Comparison of ENCODE assay signal across 26 cellular contexts in genomic region chr1:167532375-167532774, GRCh38. TPM values are rescaled to one million over a fixed set of nuclear protein-coding genes. Genes with fewer than 3 reads are reported as not detected.
A peak's percentile ranks its signal among the peaks of the same experiment; 100 is the strongest.
DNase-seq lines count a peak whose midpoint lies in the region; ATAC-seq and TF ChIP-seq lines count a peak whose summit lies in the region.
"Had no signal": no experiment of that assay in that cellular context is flagged by ENCODE, and none has a peak within 500 bp of the region (broad histone marks: within the 10 kb centered on the region; RNA-seq: fewer than 3 reads in every experiment).

No MANE protein-coding gene starts in this region.

- H3K9me3 ChIP-seq in hepatocyte (ENCODE audit: low read depth), result no peaks in the 10 kb centered on the region
- H3K9me3 ChIP-seq: BLaER1, SJCRH30 had no signal

- H3K9me3 Mint-ChIP-seq in activated T-cell treated with anti-CD3 and anti-CD28 coated beads, Interleukin-2, amount 50 U/mL, for 72 hours, result no peaks in the 10 kb centered on the region
- H3K9me3 Mint-ChIP-seq in nephron (no peaks in the 10 kb centered on the region), Calu3 (ENCODE audit: low read depth, unreplicated experiment) (no peaks in the 10 kb centered on the region)
- H3K9me3 Mint-ChIP-seq: CD4-positive, alpha-beta memory T cell had no signal

- H3K27ac ChIP-seq in hepatocyte, result peak overlapping the region; percentile 75
- H3K27ac ChIP-seq: 22Rv1, BLaER1, SJCRH30 had no signal

- peaks cover 10% of the 10 kb centered on the region for H3K4me1 ChIP-seq in hepatocyte (ENCODE audit: insufficient read depth)
- H3K4me1 ChIP-seq: BLaER1 had no signal

- intact Hi-C loops in Calu3 (cut with micrococcal nuclease; ENCODE audit: unreplicated experiment), result loop anchor here (2.0 to 5.0 kb wide), 4 partner anchors 85 to 622 kb away; no protein-coding TSS in a partner anchor

- H3K27me3 Mint-ChIP-seq in activated T-cell treated with anti-CD3 and anti-CD28 coated beads, Interleukin-2, amount 50 U/mL, for 72 hours (ENCODE audit: low read depth), result no peaks in the 10 kb centered on the region
- H3K27me3 Mint-ChIP-seq in nephron (ENCODE audit: low read depth), result peaks cover 3% of the 10 kb centered on the region
- no peaks in the 10 kb centered on the region for H3K27me3 Mint-ChIP-seq in Calu3 (ENCODE audit: unreplicated experiment)
- H3K27me3 Mint-ChIP-seq: CD4-positive, alpha-beta memory T cell had no signal

- no peaks in the 10 kb centered on the region for H3K27me3 ChIP-seq in hepatocyte
- H3K27me3 ChIP-seq: BLaER1, SJCRH30 had no signal

- no peak overlapping the region for H3K4me3 ChIP-seq in hepatocyte
- H3K4me3 ChIP-seq: BLaER1, SJCRH30 had no signal

- BruUV-seq in Calu3 (replicated peaks; lab: Mats Ljungman, UMichigan), result no TSS peak

- H4K20me1 ChIP-seq in hepatocyte (ENCODE audit: insufficient read depth, poor library complexity, severe bottlenecking), result no peaks in the 10 kb centered on the region
- H4K20me1 ChIP-seq: BLaER1 had no signal

- no peaks in the 10 kb centered on the region for H3K36me3 Mint-ChIP-seq in activated T-cell treated with anti-CD3 and anti-CD28 coated beads, Interleukin-2, amount 50 U/mL, for 72 hours (ENCODE audit: insufficient read depth in 2 of 2)
- H3K36me3 Mint-ChIP-seq in nephron (ENCODE audit: low read depth) (no peaks in the 10 kb centered on the region), Calu3 (ENCODE audit: insufficient read depth, unreplicated experiment) (no peaks in the 10 kb centered on the region)
- H3K36me3 Mint-ChIP-seq: CD4-positive, alpha-beta memory T cell had no signal

- no peaks in the 10 kb centered on the region for H3K36me3 ChIP-seq in hepatocyte (replicated peaks; ENCODE audit: insufficient read depth, low read depth)
- H3K36me3 ChIP-seq: BLaER1, SJCRH30 had no signal

- no peak overlapping the region for H3K4me3 Mint-ChIP-seq in activated T-cell treated with anti-CD3 and anti-CD28 coated beads, Interleukin-2, amount 50 U/mL, for 72 hours
- H3K4me3 Mint-ChIP-seq in nephron (no peak overlapping the region), Calu3 (ENCODE audit: low read depth, unreplicated experiment) (no peak overlapping the region)
- H3K4me3 Mint-ChIP-seq: CD4-positive, alpha-beta memory T cell had no signal

- peak overlapping the region; percentile 6 for H3K27ac Mint-ChIP-seq in activated T-cell treated with anti-CD3 and anti-CD28 coated beads, Interleukin-2, amount 50 U/mL, for 72 hours
- peak overlapping the region; percentile 5 to 52 (median 42) for H3K27ac Mint-ChIP-seq in nephron
- no peak overlapping the region for H3K27ac Mint-ChIP-seq in Calu3 (ENCODE audit: unreplicated experiment)

- CTCF ChIA-PET in Calu3 (lab: Charles Lee), result interaction anchor here (0.8 kb wide), 1 partner anchor 264 kb away, joined by 3 read pairs; no protein-coding TSS in a partner anchor

- TF ChIP-seq CTCF in hepatocyte (IDR thresholded peaks at IDR 0.05; ENCODE audit: poor library complexity) (no peak), nephron (IDR thresholded peaks at IDR 0.05; ENCODE audit: unreplicated experiment in 3 of 3) (no peak), Calu3 (IDR thresholded peaks at IDR 0.05; ENCODE audit: unreplicated experiment) (no peak)

- no peak for DNase-seq in activated T-cell treated with anti-CD3 and anti-CD28 coated beads, Interleukin-2, amount 50 U/mL, for 72 hours
- DNase-seq in activated T-cell treated with anti-CD3 and anti-CD28 coated beads for 4 hours (no peak), hepatocyte (ENCODE audit: low spot score) (peak; percentile 33), Calu3 (no peak), RPMI8226 (no peak), cerebellum (ENCODE audit: low spot score) (no peak)
- DNase-seq: ACHN; CD4-positive, alpha-beta memory T cell; DMS153; EL; Karpas-422; MV-4-11; NCI-H1105 treated with DMSO at 0.1 percent for 48 hours; NCI-H2029 treated with DMSO at 0.1 percent for 48 hours; NCI-H2171; NCI-H345; NCI-H524 treated with DMSO at 0.1 percent for 48 hours; NCI-H82 had no signal

- peaks cover 5% of the 10 kb centered on the region for H3K4me1 Mint-ChIP-seq in activated T-cell treated with anti-CD3 and anti-CD28 coated beads, Interleukin-2, amount 50 U/mL, for 72 hours (ENCODE audit: low read depth)
- H3K4me1 Mint-ChIP-seq in nephron (peaks cover 23% of the 10 kb centered on the region), Calu3 (ENCODE audit: low read depth, unreplicated experiment) (peaks cover 7% of the 10 kb centered on the region)
- H3K4me1 Mint-ChIP-seq: CD4-positive, alpha-beta memory T cell had no signal

- no peaks in the 10 kb centered on the region for H3K79me2 ChIP-seq in hepatocyte

- no peaks in the 10 kb centered on the region for H3K9me2 ChIP-seq in hepatocyte (replicated peaks; ENCODE audit: insufficient read depth)

- ATAC-seq in activated T-cell treated with anti-CD3 and anti-CD28 coated beads, Interleukin-2, amount 50 U/mL, for 72 hours (replicated peaks in 1 of 2), result no peak
- no peak for ATAC-seq in HG03159 (IDR thresholded peaks at IDR 0.05; ENCODE audit: unreplicated experiment)
- ATAC-seq: HCT116, Panc1 had no signal

- H3K4me2 ChIP-seq in hepatocyte, result peak overlapping the region; percentile 22
- H3K4me2 ChIP-seq: BLaER1 had no signal

- H2AFZ ChIP-seq in hepatocyte, result no peak overlapping the region

RNA-seq across cellular contexts. Expression of gene CD247, which starts 14.0 kb away (rescaled TPM):
- total RNA-seq in activated T-cell treated with anti-CD3 and anti-CD28 coated beads, Interleukin-2, amount 50 U/mL, for 72 hours, result 100 to 1,000 TPM; 160 to 178 TPM
- total RNA-seq in hepatocyte (not detected in 2 replicates), Calu3 (2022) (0.61 and 0.97 TPM in 2 replicates), cerebellum (0.82 TPM)
- not detected in 2 replicates for polyA plus RNA-seq in hepatocyte
- total RNA-seq: M059J had no signal

RNA-seq across cellular contexts. Expression of gene CREG1, which starts 21.2 kb away (rescaled TPM):
- 1 to 10 TPM; 7.4 to 8.3 TPM for total RNA-seq in activated T-cell treated with anti-CD3 and anti-CD28 coated beads, Interleukin-2, amount 50 U/mL, for 72 hours
- total RNA-seq in hepatocyte, result 170 and 183 TPM in 2 replicates
- 126 and 135 TPM in 2 replicates for polyA plus RNA-seq in hepatocyte
- 55.0 and 69.3 TPM in 2 replicates for total RNA-seq in Calu3 (2022)
- 36.7 TPM for total RNA-seq in cerebellum

Comparison
In these comparisons a context has a peak if more than half of its experiments do, and no peak if none do; other contexts are left out.
1. RNA of gene CD247, which starts 14.0 kb away (total RNA-seq): 160 to 178 TPM in activated T-cell treated with anti-CD3 and anti-CD28 coated beads, Interleukin-2, amount 50 U/mL, for 72 hours; 0.61 to 0.97 TPM in Calu3, 0.82 TPM in cerebellum (single experiment) and not detected in hepatocyte; every median in the first group is over 10 times any median in the second.